ENCODE assay signal across 13 cellular contexts in genomic region chr12:79881351-79881750, GRCh38.
"Had no signal": no experiment of that assay in that cellular context is flagged by ENCODE, and none has a peak within 500 bp of the region (broad histone marks: within the 10 kb centered on the region; RNA-seq: fewer than 3 reads in every experiment).

No MANE protein-coding gene starts in this region.

- H3K27ac Mint-ChIP-seq: activated T-helper 1 cell treated with anti-CD3 and anti-CD28 coated beads, Interleukin-12 subunit alpha, Interleukin-12 subunit beta, Interleukin-2, Interleukin-4 antibody, amounts not matched to agents 30 ng/mL and 10 ng/mL and 1 ng/mL, durations not matched to agents 14 hours and 24 hours and 36 hours had no signal

- DNase-seq: activated CD4-positive, alpha-beta T cell treated with anti-CD3 and anti-CD28 coated beads, Interleukin-2, amount 50 U/mL, for 1 hour; activated naive CD4-positive, alpha-beta T cell treated with anti-CD3 and anti-CD28 coated beads, Interleukin-2, amount 10 ng/mL, durations not matched to agents 7 days and 5 days; amygdala; foreskin melanocyte; heart left ventricle; islet precursor cell; left ventricle myocardium superior; mesenchymal stem cell; posterior cingulate gyrus; right cardiac atrium; small intestine; WERI-Rb-1 had no signal

- H3K4me3 Mint-ChIP-seq: activated naive CD4-positive, alpha-beta T cell treated with anti-CD3 and anti-CD28 coated beads, Interleukin-2, amount 10 ng/mL, durations not matched to agents 7 days and 5 days; activated T-helper 1 cell treated with anti-CD3 and anti-CD28 coated beads, Interleukin-12 subunit alpha, Interleukin-12 subunit beta, Interleukin-2, Interleukin-4 antibody, amounts not matched to agents 30 ng/mL and 10 ng/mL and 1 ng/mL, durations not matched to agents 14 hours and 24 hours and 36 hours had no signal

- H3K9me3 ChIP-seq: heart left ventricle had no signal

- H3K4me3 ChIP-seq: heart left ventricle had no signal

- H3K9me3 Mint-ChIP-seq: activated naive CD4-positive, alpha-beta T cell treated with anti-CD3 and anti-CD28 coated beads, Interleukin-2, amount 10 ng/mL, durations not matched to agents 7 days and 5 days; activated T-helper 1 cell treated with anti-CD3 and anti-CD28 coated beads, Interleukin-12 subunit alpha, Interleukin-12 subunit beta, Interleukin-2, Interleukin-4 antibody, amounts not matched to agents 30 ng/mL and 10 ng/mL and 1 ng/mL, durations not matched to agents 14 hours and 24 hours and 36 hours had no signal

- H3K27me3 Mint-ChIP-seq: activated naive CD4-positive, alpha-beta T cell treated with anti-CD3 and anti-CD28 coated beads, Interleukin-2, amount 10 ng/mL, durations not matched to agents 7 days and 5 days had no signal

- ATAC-seq: heart left ventricle, left ventricle myocardium superior, right cardiac atrium had no signal

- H3K36me3 ChIP-seq: WERI-Rb-1 had no signal

- H3K27me3 ChIP-seq: heart left ventricle had no signal

- H3K27ac ChIP-seq: WERI-Rb-1 had no signal
